1 cellular context compared by ENCODE assay signal in the genomic region with DNA sequence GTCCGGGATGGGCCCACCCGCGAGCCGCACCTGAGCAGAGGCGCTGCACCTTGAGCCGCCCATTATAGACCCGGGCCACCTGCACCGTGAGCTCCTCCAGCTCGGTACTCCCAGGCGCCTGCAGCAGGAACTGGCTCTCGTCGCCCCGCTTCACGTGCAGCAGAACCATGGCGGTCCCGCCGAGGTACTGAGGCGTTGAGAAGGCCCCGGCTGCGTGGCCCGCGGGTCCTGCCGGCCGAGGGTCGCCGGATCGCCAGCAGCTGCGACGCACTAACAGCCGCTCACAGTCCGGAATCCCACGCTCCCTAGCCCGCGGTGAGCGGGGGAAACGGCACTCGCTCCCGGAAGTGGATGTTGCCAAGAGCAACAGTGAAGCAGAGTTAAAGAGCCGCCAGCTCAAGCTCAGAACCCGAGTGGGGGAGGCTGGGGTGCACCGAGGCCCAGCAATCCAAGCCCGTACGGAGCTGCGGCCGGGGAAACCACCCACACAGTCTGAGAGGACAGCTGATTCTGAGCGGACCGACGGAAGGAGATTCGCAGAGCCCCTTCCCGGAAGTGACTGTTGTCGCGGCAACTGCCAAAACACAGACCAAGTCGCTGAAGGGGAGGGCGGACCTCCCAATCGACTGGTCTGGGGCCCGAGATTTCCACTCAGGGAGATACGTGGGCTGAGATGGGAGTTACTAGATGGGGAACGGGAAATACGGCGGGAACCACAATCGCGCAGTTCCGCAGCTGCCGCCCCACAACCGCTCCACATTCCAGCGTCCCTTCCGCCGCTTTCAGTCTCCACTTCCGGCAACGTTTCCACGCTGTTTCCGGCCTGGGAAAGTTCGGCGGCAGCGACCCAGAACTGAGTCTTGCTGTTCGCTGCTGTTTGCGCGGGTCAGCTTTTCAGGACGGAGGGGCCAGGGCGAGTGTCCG.
TF ChIP-seq lines count a peak whose summit lies in the region.

A gene with protein sequence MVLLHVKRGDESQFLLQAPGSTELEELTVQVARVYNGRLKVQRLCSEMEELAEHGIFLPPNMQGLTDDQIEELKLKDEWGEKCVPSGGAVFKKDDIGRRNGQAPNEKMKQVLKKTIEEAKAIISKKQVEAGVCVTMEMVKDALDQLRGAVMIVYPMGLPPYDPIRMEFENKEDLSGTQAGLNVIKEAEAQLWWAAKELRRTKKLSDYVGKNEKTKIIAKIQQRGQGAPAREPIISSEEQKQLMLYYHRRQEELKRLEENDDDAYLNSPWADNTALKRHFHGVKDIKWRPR (minus strand): TSS at position 303 of the 924 bp plus-strand sequence. CDS start 134 bp downstream, at position 169.

TF ChIP-seq in HepG2, 621 proteins besides CTCF, POLR2A, EP300 and RAD21 (continued from another document and continues in another):
- TF ChIP-seq, protein P1, sequence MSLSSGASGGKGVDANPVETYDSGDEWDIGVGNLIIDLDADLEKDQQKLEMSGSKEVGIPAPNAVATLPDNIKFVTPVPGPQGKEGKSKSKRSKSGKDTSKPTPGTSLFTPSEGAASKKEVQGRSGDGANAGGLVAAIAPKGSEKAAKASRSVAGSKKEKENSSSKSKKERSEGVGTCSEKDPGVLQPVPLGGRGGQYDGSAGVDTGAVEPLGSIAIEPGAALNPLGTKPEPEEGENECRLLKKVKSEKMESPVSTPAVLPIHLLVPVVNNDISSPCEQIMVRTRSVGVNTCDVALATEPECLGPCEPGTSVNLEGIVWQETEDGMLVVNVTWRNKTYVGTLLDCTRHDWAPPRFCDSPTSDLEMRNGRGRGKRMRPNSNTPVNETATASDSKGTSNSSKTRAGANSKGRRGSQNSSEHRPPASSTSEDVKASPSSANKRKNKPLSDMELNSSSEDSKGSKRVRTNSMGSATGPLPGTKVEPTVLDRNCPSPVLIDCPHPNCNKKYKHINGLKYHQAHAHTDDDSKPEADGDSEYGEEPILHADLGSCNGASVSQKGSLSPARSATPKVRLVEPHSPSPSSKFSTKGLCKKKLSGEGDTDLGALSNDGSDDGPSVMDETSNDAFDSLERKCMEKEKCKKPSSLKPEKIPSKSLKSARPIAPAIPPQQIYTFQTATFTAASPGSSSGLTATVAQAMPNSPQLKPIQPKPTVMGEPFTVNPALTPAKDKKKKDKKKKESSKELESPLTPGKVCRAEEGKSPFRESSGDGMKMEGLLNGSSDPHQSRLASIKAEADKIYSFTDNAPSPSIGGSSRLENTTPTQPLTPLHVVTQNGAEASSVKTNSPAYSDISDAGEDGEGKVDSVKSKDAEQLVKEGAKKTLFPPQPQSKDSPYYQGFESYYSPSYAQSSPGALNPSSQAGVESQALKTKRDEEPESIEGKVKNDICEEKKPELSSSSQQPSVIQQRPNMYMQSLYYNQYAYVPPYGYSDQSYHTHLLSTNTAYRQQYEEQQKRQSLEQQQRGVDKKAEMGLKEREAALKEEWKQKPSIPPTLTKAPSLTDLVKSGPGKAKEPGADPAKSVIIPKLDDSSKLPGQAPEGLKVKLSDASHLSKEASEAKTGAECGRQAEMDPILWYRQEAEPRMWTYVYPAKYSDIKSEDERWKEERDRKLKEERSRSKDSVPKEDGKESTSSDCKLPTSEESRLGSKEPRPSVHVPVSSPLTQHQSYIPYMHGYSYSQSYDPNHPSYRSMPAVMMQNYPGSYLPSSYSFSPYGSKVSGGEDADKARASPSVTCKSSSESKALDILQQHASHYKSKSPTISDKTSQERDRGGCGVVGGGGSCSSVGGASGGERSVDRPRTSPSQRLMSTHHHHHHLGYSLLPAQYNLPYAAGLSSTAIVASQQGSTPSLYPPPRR (CRISPR knock-in tag; IDR thresholded peaks at IDR 0.05; ENCODE audit: borderline replicate concordance) = peak; percentile 58
- TF ChIP-seq TAF1 (CRISPR knock-in tag; IDR thresholded peaks at IDR 0.05) (peak; percentile 72), ZNF263 (CRISPR knock-in tag; IDR thresholded peaks at IDR 0.05) (no peak), CENPX (CRISPR knock-in tag; IDR thresholded peaks at IDR 0.05) (no peak), ZNF431 (CRISPR knock-in tag; IDR thresholded peaks at IDR 0.05; ENCODE audit: borderline replicate concordance, low read depth) (no peak), GZF1 (CRISPR knock-in tag; IDR thresholded peaks at IDR 0.05) (no peak), ZNF121 (CRISPR knock-in tag; IDR thresholded peaks at IDR 0.05) (no peak; the same call in none of the 2 replicates), POLR2AphosphoS5 (IDR thresholded peaks at IDR 0.05; ENCODE audit: low read depth, low read length) (peak; percentile 89), AFF4 (CRISPR knock-in tag; IDR thresholded peaks at IDR 0.05) (no peak), ZNF749 (CRISPR knock-in tag; IDR thresholded peaks at IDR 0.05; ENCODE audit: borderline replicate concordance) (peak; percentile 95), ZNF709 (CRISPR knock-in tag; IDR thresholded peaks at IDR 0.05) (peak; percentile 72), MXD1 (CRISPR knock-in tag; IDR thresholded peaks at IDR 0.05) (peak; percentile 77), FOXC1 (CRISPR knock-in tag; IDR thresholded peaks at IDR 0.05; ENCODE audit: borderline replicate concordance) (peak; percentile 25; the same call in 1 of the 2 replicates), ZNF704 (CRISPR knock-in tag; IDR thresholded peaks at IDR 0.05; ENCODE audit: borderline replicate concordance) (peak; percentile 20; the same call in 1 of the 2 replicates), MED13 (CRISPR knock-in tag; IDR thresholded peaks at IDR 0.05) (peak; percentile 69), ISX (CRISPR knock-in tag; conservative IDR thresholded peaks at IDR 0.05) (no peak; the same call in 1 of the 2 replicates), PRPF4 (IDR thresholded peaks at IDR 0.05; ENCODE audit: low read depth, low read length, poor library complexity, severe bottlenecking) (no peak), NR0B2 (CRISPR knock-in tag; IDR thresholded peaks at IDR 0.05) (peak; percentile 76; the same call in 1 of the 2 replicates), HNRNPLL (IDR thresholded peaks at IDR 0.05; ENCODE audit: low read depth, low read length, poor library complexity, severe bottlenecking) (peak; percentile 89), RXRB (CRISPR knock-in tag; IDR thresholded peaks at IDR 0.05; ENCODE audit: borderline replicate concordance) (peak; percentile 27), SMAD9 (CRISPR knock-in tag; IDR thresholded peaks at IDR 0.05) (no peak), AGO2 (optimal IDR thresholded peaks at IDR 0.05; ENCODE audit: low read depth, low read length) (peak; percentile 35), ZNF816 (CRISPR knock-in tag; IDR thresholded peaks at IDR 0.05; ENCODE audit: borderline replicate concordance) (peak; percentile 85; the same call in 1 of the 2 replicates), HOXA5 (CRISPR knock-in tag; IDR thresholded peaks at IDR 0.05) (peak; percentile 61; the same call in 1 of the 2 replicates), ZNF780A (CRISPR knock-in tag; IDR thresholded peaks at IDR 0.05) (peak; percentile 88), TARDBP (CRISPR knock-in tag; IDR thresholded peaks at IDR 0.05) (peak; percentile 32; the same call in 1 of the 2 replicates), ZNF879 (CRISPR knock-in tag; IDR thresholded peaks at IDR 0.05) (no peak), PHF21A (CRISPR knock-in tag; IDR thresholded peaks at IDR 0.05) (0 out of 2 replicates have a peak, but pooled peaks have one; percentile 55)
- TF ChIP-seq, protein P2, sequence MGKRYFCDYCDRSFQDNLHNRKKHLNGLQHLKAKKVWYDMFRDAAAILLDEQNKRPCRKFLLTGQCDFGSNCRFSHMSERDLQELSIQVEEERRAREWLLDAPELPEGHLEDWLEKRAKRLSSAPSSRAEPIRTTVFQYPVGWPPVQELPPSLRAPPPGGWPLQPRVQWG (CRISPR knock-in tag; IDR thresholded peaks at IDR 0.05; ENCODE audit: borderline replicate concordance, low read depth) = no peak
- TF ChIP-seq, protein P3, sequence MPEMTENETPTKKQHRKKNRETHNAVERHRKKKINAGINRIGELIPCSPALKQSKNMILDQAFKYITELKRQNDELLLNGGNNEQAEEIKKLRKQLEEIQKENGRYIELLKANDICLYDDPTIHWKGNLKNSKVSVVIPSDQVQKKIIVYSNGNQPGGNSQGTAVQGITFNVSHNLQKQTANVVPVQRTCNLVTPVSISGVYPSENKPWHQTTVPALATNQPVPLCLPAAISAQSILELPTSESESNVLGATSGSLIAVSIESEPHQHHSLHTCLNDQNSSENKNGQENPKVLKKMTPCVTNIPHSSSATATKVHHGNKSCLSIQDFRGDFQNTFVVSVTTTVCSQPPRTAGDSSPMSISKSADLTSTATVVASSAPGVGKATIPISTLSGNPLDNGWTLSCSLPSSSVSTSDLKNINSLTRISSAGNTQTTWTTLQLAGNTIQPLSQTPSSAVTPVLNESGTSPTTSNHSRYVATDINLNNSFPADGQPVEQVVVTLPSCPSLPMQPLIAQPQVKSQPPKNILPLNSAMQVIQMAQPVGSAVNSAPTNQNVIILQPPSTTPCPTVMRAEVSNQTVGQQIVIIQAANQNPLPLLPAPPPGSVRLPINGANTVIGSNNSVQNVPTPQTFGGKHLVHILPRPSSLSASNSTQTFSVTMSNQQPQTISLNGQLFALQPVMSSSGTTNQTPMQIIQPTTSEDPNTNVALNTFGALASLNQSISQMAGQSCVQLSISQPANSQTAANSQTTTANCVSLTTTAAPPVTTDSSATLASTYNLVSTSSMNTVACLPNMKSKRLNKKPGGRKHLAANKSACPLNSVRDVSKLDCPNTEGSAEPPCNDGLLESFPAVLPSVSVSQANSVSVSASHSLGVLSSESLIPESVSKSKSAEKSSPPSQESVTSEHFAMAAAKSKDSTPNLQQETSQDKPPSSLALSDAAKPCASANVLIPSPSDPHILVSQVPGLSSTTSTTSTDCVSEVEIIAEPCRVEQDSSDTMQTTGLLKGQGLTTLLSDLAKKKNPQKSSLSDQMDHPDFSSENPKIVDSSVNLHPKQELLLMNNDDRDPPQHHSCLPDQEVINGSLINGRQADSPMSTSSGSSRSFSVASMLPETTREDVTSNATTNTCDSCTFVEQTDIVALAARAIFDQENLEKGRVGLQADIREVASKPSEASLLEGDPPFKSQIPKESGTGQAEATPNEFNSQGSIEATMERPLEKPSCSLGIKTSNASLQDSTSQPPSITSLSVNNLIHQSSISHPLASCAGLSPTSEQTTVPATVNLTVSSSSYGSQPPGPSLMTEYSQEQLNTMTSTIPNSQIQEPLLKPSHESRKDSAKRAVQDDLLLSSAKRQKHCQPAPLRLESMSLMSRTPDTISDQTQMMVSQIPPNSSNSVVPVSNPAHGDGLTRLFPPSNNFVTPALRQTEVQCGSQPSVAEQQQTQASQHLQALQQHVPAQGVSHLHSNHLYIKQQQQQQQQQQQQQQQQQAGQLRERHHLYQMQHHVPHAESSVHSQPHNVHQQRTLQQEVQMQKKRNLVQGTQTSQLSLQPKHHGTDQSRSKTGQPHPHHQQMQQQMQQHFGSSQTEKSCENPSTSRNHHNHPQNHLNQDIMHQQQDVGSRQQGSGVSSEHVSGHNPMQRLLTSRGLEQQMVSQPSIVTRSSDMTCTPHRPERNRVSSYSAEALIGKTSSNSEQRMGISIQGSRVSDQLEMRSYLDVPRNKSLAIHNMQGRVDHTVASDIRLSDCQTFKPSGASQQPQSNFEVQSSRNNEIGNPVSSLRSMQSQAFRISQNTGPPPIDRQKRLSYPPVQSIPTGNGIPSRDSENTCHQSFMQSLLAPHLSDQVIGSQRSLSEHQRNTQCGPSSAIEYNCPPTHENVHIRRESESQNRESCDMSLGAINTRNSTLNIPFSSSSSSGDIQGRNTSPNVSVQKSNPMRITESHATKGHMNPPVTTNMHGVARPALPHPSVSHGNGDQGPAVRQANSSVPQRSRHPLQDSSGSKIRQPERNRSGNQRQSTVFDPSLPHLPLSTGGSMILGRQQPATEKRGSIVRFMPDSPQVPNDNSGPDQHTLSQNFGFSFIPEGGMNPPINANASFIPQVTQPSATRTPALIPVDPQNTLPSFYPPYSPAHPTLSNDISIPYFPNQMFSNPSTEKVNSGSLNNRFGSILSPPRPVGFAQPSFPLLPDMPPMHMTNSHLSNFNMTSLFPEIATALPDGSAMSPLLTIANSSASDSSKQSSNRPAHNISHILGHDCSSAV (CRISPR knock-in tag; IDR thresholded peaks at IDR 0.05; ENCODE audit: borderline replicate concordance) = no peak
